ENCODE assay signal across 1 cellular context in the genomic region with DNA sequence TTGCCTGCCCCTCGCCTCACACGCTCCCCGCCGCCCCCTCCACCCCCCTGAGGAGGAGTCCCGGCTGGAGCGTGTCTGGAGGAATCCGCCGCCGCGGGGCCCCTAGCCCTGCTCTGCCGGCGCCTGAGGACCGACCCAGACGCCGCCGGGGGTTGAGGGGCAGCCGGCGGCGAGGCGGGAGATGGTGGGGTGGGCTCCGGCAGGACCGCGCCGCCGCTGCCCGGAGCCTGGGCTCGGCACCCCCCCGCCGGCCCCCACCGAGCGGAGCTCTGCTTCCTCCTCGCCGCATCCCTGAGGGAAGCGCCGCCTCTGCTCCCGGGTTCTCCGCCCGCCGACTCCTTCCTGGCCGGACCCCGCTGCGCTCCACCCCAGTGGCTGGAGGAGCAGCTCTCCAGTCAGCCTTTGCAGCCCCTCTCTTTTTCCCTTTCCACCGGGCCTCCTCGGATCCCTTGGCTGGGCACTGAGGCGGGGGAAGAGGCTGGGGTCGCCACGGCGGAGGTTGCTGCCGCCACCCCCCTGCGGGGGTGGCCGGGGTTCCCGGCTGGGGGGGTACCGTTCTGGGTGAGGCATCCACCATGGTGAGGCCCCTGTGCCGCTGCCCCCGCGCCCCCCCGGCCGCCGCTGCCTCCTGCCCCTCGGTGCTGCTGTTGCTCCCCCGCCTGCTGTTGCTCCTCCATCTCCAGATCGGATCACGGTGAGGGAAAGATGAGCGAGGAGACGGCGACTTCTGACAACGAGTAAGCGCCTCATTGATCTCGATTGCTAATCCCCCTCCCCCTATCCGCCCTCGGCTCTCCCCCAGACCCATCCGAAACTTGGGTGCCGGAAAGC.
TF ChIP-seq lines count a peak whose summit lies in the region.

Gene SPRED1 (plus strand): TSS at position 356 of the 831 bp plus-strand sequence. CDS start 350 bp downstream, at position 706.

TF ChIP-seq in H1, 55 proteins besides CTCF, POLR2A, EP300 and RAD21 (continued from another document):
- TF ChIP-seq SAP30 (IDR thresholded peaks at IDR 0.05; ENCODE audit: insufficient read depth, insufficient replicate concordance, low read length) = no peak
- no peak for TF ChIP-seq JUN (IDR thresholded peaks at IDR 0.05; ENCODE audit: low read depth, low read length)
- no peak for TF ChIP-seq SP4 (IDR thresholded peaks at IDR 0.05; ENCODE audit: low read length)
- TF ChIP-seq SUZ12 (IDR thresholded peaks at IDR 0.05; ENCODE audit: low read length) = no peak
- 0 out of 4 replicates have a peak, but pooled peaks have one; percentile 48 to 62 for TF ChIP-seq SIN3A (conservative IDR thresholded peaks at IDR 0.05 in 1 of 2, IDR thresholded peaks at IDR 0.05 in 1 of 2; ENCODE audit: low read depth in 1 of 2, low read length in 2 of 2)
- TF ChIP-seq CTBP2 (IDR thresholded peaks at IDR 0.05; ENCODE audit: borderline replicate concordance, insufficient read depth, insufficient read length, low read length) = peak; percentile 13
- TF ChIP-seq GTF2F1 (IDR thresholded peaks at IDR 0.05; ENCODE audit: borderline replicate concordance, low read depth, low read length) = no peak
- no peak for TF ChIP-seq RNF2 (IDR thresholded peaks at IDR 0.05; ENCODE audit: borderline replicate concordance, low read depth, low read length, missing control alignments, poor library complexity, severe bottlenecking)
- no peak for TF ChIP-seq BACH1 (IDR thresholded peaks at IDR 0.05; ENCODE audit: low read length)
- no peak for TF ChIP-seq SIRT6 (IDR thresholded peaks at IDR 0.05; ENCODE audit: low read length)
- TF ChIP-seq CHD2 (IDR thresholded peaks at IDR 0.05; ENCODE audit: low read length) = no peak
- TF ChIP-seq EGR1 (IDR thresholded peaks at IDR 0.05; ENCODE audit: borderline replicate concordance, low read depth, low read length) = no peak
- no peak; the same call in 1 of the 2 replicates for TF ChIP-seq PHF8 (conservative IDR thresholded peaks at IDR 0.05; ENCODE audit: low read depth, low read length)
- TF ChIP-seq CHD7 (IDR thresholded peaks at IDR 0.05; ENCODE audit: insufficient replicate concordance, low read length) = no peak
- no peak for TF ChIP-seq CREB1 (IDR thresholded peaks at IDR 0.05)
- TF ChIP-seq JUND (IDR thresholded peaks at IDR 0.05; ENCODE audit: low read length) = no peak
